In genomic region chr6:131124341-131125071, GRCh38 we compare ENCODE assay signal across 1 cellular context.
TF ChIP-seq lines count a peak whose summit lies in the region.

No MANE protein-coding gene starts in this region.

TF ChIP-seq in GM23338, 12 proteins besides CTCF, POLR2A, EP300 and RAD21 (continued from another document):
- TF ChIP-seq ZNF114 (CRISPR knock-in tag; IDR thresholded peaks at IDR 0.05), result no peak
- TF ChIP-seq, protein P1, sequence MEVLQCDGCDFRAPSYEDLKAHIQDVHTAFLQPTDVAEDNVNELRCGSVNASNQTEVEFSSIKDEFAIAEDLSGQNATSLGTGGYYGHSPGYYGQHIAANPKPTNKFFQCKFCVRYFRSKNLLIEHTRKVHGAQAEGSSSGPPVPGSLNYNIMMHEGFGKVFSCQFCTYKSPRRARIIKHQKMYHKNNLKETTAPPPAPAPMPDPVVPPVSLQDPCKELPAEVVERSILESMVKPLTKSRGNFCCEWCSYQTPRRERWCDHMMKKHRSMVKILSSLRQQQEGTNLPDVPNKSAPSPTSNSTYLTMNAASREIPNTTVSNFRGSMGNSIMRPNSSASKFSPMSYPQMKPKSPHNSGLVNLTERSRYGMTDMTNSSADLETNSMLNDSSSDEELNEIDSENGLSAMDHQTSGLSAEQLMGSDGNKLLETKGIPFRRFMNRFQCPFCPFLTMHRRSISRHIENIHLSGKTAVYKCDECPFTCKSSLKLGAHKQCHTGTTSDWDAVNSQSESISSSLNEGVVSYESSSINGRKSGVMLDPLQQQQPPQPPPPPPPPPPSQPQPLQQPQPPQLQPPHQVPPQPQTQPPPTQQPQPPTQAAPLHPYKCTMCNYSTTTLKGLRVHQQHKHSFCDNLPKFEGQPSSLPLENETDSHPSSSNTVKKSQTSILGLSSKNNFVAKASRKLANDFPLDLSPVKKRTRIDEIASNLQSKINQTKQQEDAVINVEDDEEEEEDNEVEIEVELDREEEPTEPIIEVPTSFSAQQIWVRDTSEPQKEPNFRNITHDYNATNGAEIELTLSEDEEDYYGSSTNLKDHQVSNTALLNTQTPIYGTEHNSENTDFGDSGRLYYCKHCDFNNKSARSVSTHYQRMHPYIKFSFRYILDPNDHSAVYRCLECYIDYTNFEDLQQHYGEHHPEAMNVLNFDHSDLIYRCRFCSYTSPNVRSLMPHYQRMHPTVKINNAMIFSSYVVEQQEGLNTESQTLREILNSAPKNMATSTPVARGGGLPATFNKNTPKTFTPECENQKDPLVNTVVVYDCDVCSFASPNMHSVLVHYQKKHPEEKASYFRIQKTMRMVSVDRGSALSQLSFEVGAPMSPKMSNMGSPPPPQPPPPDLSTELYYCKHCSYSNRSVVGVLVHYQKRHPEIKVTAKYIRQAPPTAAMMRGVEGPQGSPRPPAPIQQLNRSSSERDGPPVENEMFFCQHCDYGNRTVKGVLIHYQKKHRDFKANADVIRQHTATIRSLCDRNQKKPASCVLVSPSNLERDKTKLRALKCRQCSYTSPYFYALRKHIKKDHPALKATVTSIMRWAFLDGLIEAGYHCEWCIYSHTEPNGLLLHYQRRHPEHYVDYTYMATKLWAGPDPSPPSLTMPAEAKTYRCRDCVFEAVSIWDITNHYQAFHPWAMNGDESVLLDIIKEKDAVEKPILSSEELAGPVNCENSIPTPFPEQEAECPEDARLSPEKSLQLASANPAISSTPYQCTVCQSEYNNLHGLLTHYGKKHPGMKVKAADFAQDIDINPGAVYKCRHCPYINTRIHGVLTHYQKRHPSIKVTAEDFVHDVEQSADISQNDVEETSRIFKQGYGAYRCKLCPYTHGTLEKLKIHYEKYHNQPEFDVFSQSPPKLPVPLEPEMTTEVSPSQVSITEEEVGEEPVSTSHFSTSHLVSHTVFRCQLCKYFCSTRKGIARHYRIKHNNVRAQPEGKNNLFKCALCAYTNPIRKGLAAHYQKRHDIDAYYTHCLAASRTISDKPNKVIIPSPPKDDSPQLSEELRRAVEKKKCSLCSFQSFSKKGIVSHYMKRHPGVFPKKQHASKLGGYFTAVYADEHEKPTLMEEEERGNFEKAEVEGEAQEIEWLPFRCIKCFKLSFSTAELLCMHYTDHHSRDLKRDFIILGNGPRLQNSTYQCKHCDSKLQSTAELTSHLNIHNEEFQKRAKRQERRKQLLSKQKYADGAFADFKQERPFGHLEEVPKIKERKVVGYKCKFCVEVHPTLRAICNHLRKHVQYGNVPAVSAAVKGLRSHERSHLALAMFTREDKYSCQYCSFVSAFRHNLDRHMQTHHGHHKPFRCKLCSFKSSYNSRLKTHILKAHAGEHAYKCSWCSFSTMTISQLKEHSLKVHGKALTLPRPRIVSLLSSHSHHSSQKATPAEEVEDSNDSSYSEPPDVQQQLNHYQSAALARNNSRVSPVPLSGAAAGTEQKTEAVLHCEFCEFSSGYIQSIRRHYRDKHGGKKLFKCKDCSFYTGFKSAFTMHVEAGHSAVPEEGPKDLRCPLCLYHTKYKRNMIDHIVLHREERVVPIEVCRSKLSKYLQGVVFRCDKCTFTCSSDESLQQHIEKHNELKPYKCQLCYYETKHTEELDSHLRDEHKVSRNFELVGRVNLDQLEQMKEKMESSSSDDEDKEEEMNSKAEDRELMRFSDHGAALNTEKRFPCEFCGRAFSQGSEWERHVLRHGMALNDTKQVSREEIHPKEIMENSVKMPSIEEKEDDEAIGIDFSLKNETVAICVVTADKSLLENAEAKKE (CRISPR knock-in tag; IDR thresholded peaks at IDR 0.05), result no peak
